16 cellular contexts compared by ENCODE assay signal in genomic region chr22:37909756-37910155, GRCh38. TPM values are rescaled to one million over a fixed set of nuclear protein-coding genes. Genes with fewer than 3 reads are reported as not detected.
A peak's percentile ranks its signal among the peaks of the same experiment; 100 is the strongest.
DNase-seq lines count a peak whose midpoint lies in the region; ATAC-seq and TF ChIP-seq lines count a peak whose summit lies in the region.
"Had no signal": no experiment of that assay in that cellular context is flagged by ENCODE, and none has a peak within 500 bp of the region (broad histone marks: within the 10 kb centered on the region; RNA-seq: fewer than 3 reads in every experiment).

No MANE protein-coding gene starts in this region.

- peak overlapping the region; percentile 66; the same call in 1 of the 2 replicates for H3K27ac ChIP-seq in GM23338 (ENCODE audit: low read depth)
- H3K27ac ChIP-seq in mammary epithelial cell (ENCODE audit: insufficient read depth, low read depth, low read length) = peak overlapping the region; percentile 9
- H3K27ac ChIP-seq in layer of hippocampus (ENCODE audit: low read depth, low read length) = peak overlapping the region; percentile 30
- H3K27ac ChIP-seq in substantia nigra (ENCODE audit: low read depth, low read length, poor library complexity, severe bottlenecking) = peak overlapping the region; percentile 80
- H3K27ac ChIP-seq: ovary had no signal

- WGBS in mammary epithelial cell (ENCODE audit: low coverage, missing lambda C conversion rate) = 43% methylated on average over 7 of the region's 7 CpGs

- H3F3A ChIP-seq in GM23338 (replicated peaks; ENCODE audit: low read depth) = peaks cover 20% of the 10 kb centered on the region

- H3K4me3 ChIP-seq in GM23338 (no peak overlapping the region), mammary epithelial cell (replicated peaks in 1 of 3; ENCODE audit: insufficient read depth in 1 of 3, low read depth in 2 of 3, low read length in 3 of 3) (peak overlapping the region; percentile 23 to 33 (median 32))
- H3K4me3 ChIP-seq: ascending aorta, ovary, thoracic aorta had no signal

- no TSS peak for BruUV-seq in mammary epithelial cell (replicated peaks; lab: Mats Ljungman, UMichigan)

- H3K27me3 ChIP-seq in GM23338 (ENCODE audit: insufficient read depth) (no peaks in the 10 kb centered on the region), mammary epithelial cell (ENCODE audit: insufficient read depth, low read length) (no peaks in the 10 kb centered on the region), layer of hippocampus (ENCODE audit: control insufficient read depth, insufficient read depth, low read length) (no peaks in the 10 kb centered on the region)
- H3K27me3 ChIP-seq: ascending aorta, ovary had no signal

- intact Hi-C loops in mammary epithelial cell (cut with micrococcal nuclease) = loop anchor here (5.0 kb wide), 2 partner anchors 43 to 302 kb away; partner anchors contain the start of genes C22orf23, GGA1 and POLR2F

- dilution Hi-C loops in mammary epithelial cell (cut with HindIII; ENCODE audit: low sequenced_read_pairs) = no loop called here

- H3K9ac ChIP-seq in mammary epithelial cell (ENCODE audit: insufficient read depth, low read length) = no peak overlapping the region

- no peak for ATAC-seq in GM23338
- ATAC-seq in HG03469 (IDR thresholded peaks at IDR 0.05; ENCODE audit: unreplicated experiment) = no peak
- no peak for ATAC-seq in GM18907 (IDR thresholded peaks at IDR 0.05; ENCODE audit: unreplicated experiment)
- ATAC-seq in HG03439 (IDR thresholded peaks at IDR 0.05; ENCODE audit: unreplicated experiment) = no peak

- H2AFZ ChIP-seq in GM23338 (no peak overlapping the region), mammary epithelial cell (ENCODE audit: low read depth, low read length) (no peak overlapping the region)

- CTCF ChIA-PET in mammary epithelial cell (lab: Charles Lee; ENCODE audit: low non-redundant PET) = no interaction called here

- H3K9me3 ChIP-seq in mammary epithelial cell (replicated peaks; ENCODE audit: insufficient read depth, low read length) = no peaks in the 10 kb centered on the region
- H3K9me3 ChIP-seq: ascending aorta, ovary, thoracic aorta had no signal

- H3K9me2 ChIP-seq in GM23338 (ENCODE audit: insufficient read depth) = peaks cover 3% of the 10 kb centered on the region; the same call in 1 of the 2 replicates

- H3K36me3 ChIP-seq in GM23338 (ENCODE audit: insufficient read depth) (no peaks in the 10 kb centered on the region), mammary epithelial cell (ENCODE audit: insufficient read depth, low read length) (peaks cover 19% of the 10 kb centered on the region)
- H3K36me3 ChIP-seq: ovary had no signal

- no peak overlapping the region; the same call in 2 of the 3 replicates for H3K4me3 Mint-ChIP-seq in GM23338

- no peaks in the 10 kb centered on the region; the same call in 1 of the 2 replicates for H3K79me2 ChIP-seq in GM23338 (replicated peaks; ENCODE audit: insufficient read depth)
- peaks cover 76% of the 10 kb centered on the region for H3K79me2 ChIP-seq in mammary epithelial cell (ENCODE audit: insufficient read depth, low read length)

- in situ Hi-C loops in mammary epithelial cell (cut with MboI; ENCODE audit: low sequenced_read_pairs in 2 of 2) = no loop called here

- TF ChIP-seq CTCF in GM23338 (conservative IDR thresholded peaks at IDR 0.05; ENCODE audit: low read depth in 2 of 2) (no peak), mammary epithelial cell (conservative IDR thresholded peaks at IDR 0.05 in 1 of 2, IDR thresholded peaks at IDR 0.05 in 1 of 2; ENCODE audit: extremely low read depth in 1 of 2, insufficient read depth in 1 of 2, low read depth in 1 of 2, low read length in 2 of 2) (no peak)

- H3K4me1 ChIP-seq in GM23338 (ENCODE audit: insufficient read depth) (peaks cover 25% of the 10 kb centered on the region), mammary epithelial cell (ENCODE audit: insufficient read depth, low read length) (peaks cover 56% of the 10 kb centered on the region)

- H3K27ac Mint-ChIP-seq in GM23338 = no peak overlapping the region
- H3K27ac Mint-ChIP-seq: activated T-helper 2 cell treated with anti-CD3 and anti-CD28 coated beads, Interferon-gamma antibody, Interleukin-2, Interleukin-4, amounts not matched to agents 10 μg/mL and 5 μg/mL and 100 μg/mL, durations not matched to agents 14 hours and 24 hours and 36 hours had no signal

- no peaks in the 10 kb centered on the region; the same call in 1 of the 2 replicates for H4K20me1 ChIP-seq in GM23338 (replicated peaks; ENCODE audit: insufficient read depth)
- no peaks in the 10 kb centered on the region for H4K20me1 ChIP-seq in mammary epithelial cell (ENCODE audit: insufficient read depth, low read length)

- DNase-seq in GM23338 (ENCODE audit: low spot score) (no peak), mammary epithelial cell (no peak), substantia nigra (lab: John Stamatoyannopoulos, UW) (no peak)
- DNase-seq: activated CD4-positive, alpha-beta T cell treated with anti-CD3 and anti-CD28 coated beads, Interleukin-2, amount 50 U/mL, for 48 hours; CD4-positive, alpha-beta memory T cell; effector CD4-positive, alpha-beta T cell; ovary; T-helper 9 cell had no signal

- H3K27me3 Mint-ChIP-seq in GM23338 (ENCODE audit: insufficient read depth, low read depth, poor library complexity) = peaks cover 13% of the 10 kb centered on the region
- H3K27me3 Mint-ChIP-seq: CD4-positive, alpha-beta memory T cell had no signal

- peaks cover 11% of the 10 kb centered on the region for H3K36me3 Mint-ChIP-seq in GM23338 (ENCODE audit: low read depth)

- H3K4me2 ChIP-seq in GM23338 = no peak overlapping the region
- H3K4me2 ChIP-seq in mammary epithelial cell (ENCODE audit: insufficient read depth, low read depth, low read length) = peak overlapping the region; percentile 76

- peaks cover 41% of the 10 kb centered on the region for H3K4me1 Mint-ChIP-seq in GM23338

- H3K9me3 Mint-ChIP-seq in GM23338 = no peaks in the 10 kb centered on the region; the same call in 2 of the 3 replicates
- H3K9me3 Mint-ChIP-seq: activated T-helper 2 cell treated with anti-CD3 and anti-CD28 coated beads, Interferon-gamma antibody, Interleukin-2, Interleukin-4, amounts not matched to agents 10 μg/mL and 5 μg/mL and 100 μg/mL, durations not matched to agents 14 hours and 24 hours and 36 hours; CD4-positive, alpha-beta memory T cell had no signal

TF ChIP-seq in GM23338, 12 proteins besides CTCF, POLR2A, EP300 and RAD21 (continues in another document):
- TF ChIP-seq JUNB (IDR thresholded peaks at IDR 0.05; ENCODE audit: unreplicated experiment) = no peak
- TF ChIP-seq ZNF114 (CRISPR knock-in tag; IDR thresholded peaks at IDR 0.05) = no peak
- TF ChIP-seq EZH2 (IDR thresholded peaks at IDR 0.05; ENCODE audit: low read depth, unreplicated experiment) = no peak
- TF ChIP-seq STAT1 (IDR thresholded peaks at IDR 0.05; ENCODE audit: unreplicated experiment) = no peak
- no peak for TF ChIP-seq POLR2AphosphoS5 (IDR thresholded peaks at IDR 0.05; ENCODE audit: low read depth)
- TF ChIP-seq CREB1 (CRISPR knock-in tag; IDR thresholded peaks at IDR 0.05; ENCODE audit: low read depth) = no peak
- TF ChIP-seq ZNF331 (CRISPR knock-in tag; IDR thresholded peaks at IDR 0.05; ENCODE audit: low read depth) = no peak

RNA-seq across cellular contexts. Expression of gene MICALL1, which starts 3.7 kb away (rescaled TPM):
- total RNA-seq in GM23338 (2014; rRNA removed; shearing (Covaris generic)) = 33.1 and 34.8 TPM in 2 replicates
- polyA plus RNA-seq in GM23338 (2016; fragmentation: Nextera tagmentation; extraction: Ambion mirVana) (4.8 and 5.9 TPM in 2 replicates), mammary epithelial cell (129 TPM)
- 100 to 1,000 TPM; 247 to 249 TPM for total RNA-seq in mammary epithelial cell
- 299 TPM for polyA minus RNA-seq in mammary epithelial cell

RNA-seq across cellular contexts. Expression of gene C22orf23, which starts 43.6 kb away (rescaled TPM):
- 0.38 TPM in 1 of 2 replicates, not detected in the other for total RNA-seq in GM23338 (2014; rRNA removed; shearing (Covaris generic))
- 0.64 TPM in 1 of 2 replicates, not detected in the other for polyA plus RNA-seq in GM23338 (2016; fragmentation: Nextera tagmentation; extraction: Ambion mirVana)
- total RNA-seq in mammary epithelial cell = not detected
- polyA plus RNA-seq in mammary epithelial cell = 0.06 TPM
- not detected for polyA minus RNA-seq in mammary epithelial cell
- total RNA-seq: activated T-helper 2 cell treated with anti-CD3 and anti-CD28 coated beads, Interferon-gamma antibody, Interleukin-2, Interleukin-4, amounts not matched to agents 10 μg/mL and 5 μg/mL and 100 μg/mL, durations not matched to agents 14 hours and 24 hours and 36 hours; ascending aorta; CD4-positive, alpha-beta memory T cell; G401; thoracic aorta had no signal
- polyA plus RNA-seq: CD4-positive, alpha-beta memory T cell had no signal

RNA-seq across cellular contexts. Expression of gene POLR2F, which starts 43.7 kb away (rescaled TPM):
- total RNA-seq in GM23338 (2014; rRNA removed; shearing (Covaris generic)) = 64.6 and 144 TPM in 2 replicates
- polyA plus RNA-seq in GM23338 (2016; fragmentation: Nextera tagmentation; extraction: Ambion mirVana) (429 and 450 TPM in 2 replicates), mammary epithelial cell (142 TPM)
- total RNA-seq in mammary epithelial cell = 10 to 100 TPM; 20.7 to 89.6 TPM
- 56.6 TPM for polyA minus RNA-seq in mammary epithelial cell

Comparison
In these comparisons a context has a peak if more than half of its experiments do, and no peak if none do; other contexts are left out.
1. H3K27ac ChIP-seq: peak in every context shown above with its lines; median percentile 80 in substantia nigra; 66 in GM23338; 30 in layer of hippocampus; 9 in mammary epithelial cell.